14 cellular contexts compared by ENCODE assay signal in the genomic region with DNA sequence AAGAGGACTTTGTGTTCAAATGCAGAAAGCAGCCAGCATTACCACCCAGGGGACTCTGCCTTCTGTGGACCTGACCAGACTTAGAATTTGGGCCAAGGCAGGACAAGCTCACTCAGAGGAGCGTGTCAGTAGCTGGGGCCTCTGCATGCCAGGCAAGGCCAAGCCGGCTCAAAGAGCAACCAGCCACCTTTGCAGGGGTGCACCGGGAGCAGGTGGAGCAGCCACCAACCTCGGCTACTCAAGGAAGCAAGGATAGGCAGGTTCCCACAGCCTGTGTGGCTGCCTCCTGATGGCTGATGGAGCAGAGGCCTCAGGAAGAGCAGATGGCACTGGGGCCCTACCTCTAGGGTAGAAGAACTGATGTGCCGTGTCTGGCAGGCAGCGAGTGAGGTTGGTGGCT. TPM values are rescaled to one million over a fixed set of nuclear protein-coding genes. Genes with fewer than 3 reads are reported as not detected.
"Had no signal": no experiment of that assay in that cellular context is flagged by ENCODE, and none has a peak within 500 bp of the region (broad histone marks: within the 10 kb centered on the region; RNA-seq: fewer than 3 reads in every experiment).

No MANE protein-coding gene starts in this region.

RNA-seq across cellular contexts. Expression of a gene that starts 42.2 kb away (rescaled TPM):
- total RNA-seq: activated B cell treated with CpG ODN at 0.5 μM for 24 hours; activated CD4-positive, alpha-beta memory T cell treated with anti-CD3 and anti-CD28 coated beads, Interleukin-2, amount 10 ng/mL, durations not matched to agents 7 days and 5 days; activated CD4-positive, alpha-beta T cell treated with anti-CD3 and anti-CD28 coated beads, Interleukin-2, amount 10 ng/mL, durations not matched to agents 7 days and 5 days; activated CD8-positive, alpha-beta memory T cell treated with anti-CD3 and anti-CD28 coated beads, Interleukin-2, amount 10 ng/mL, durations not matched to agents 7 days and 5 days; activated CD8-positive, alpha-beta T cell treated with anti-CD3 and anti-CD28 coated beads, Interleukin-2, amount 10 ng/mL, durations not matched to agents 7 days and 5 days; activated naive CD4-positive, alpha-beta T cell treated with anti-CD3 and anti-CD28 coated beads, Interleukin-2, amount 50 U/mL, for 72 hours; activated naive CD8-positive, alpha-beta T cell treated with anti-CD3 and anti-CD28 coated beads for 36 hours; activated T-helper 2 cell treated with anti-CD3 and anti-CD28 coated beads, Interferon-gamma antibody, Interleukin-2, Interleukin-4, amounts not matched to agents 10 μg/mL and 5 μg/mL and 100 μg/mL, durations not matched to agents 14 hours and 24 hours and 36 hours; adrenal gland; aorta; astrocyte; body of pancreas; breast epithelium; cardiac septum had no signal
